1 cellular context compared by ENCODE assay signal in genomic region chr22:44823396-44823795, GRCh38.
TF ChIP-seq lines count a peak whose summit lies in the region.

No MANE protein-coding gene starts in this region.

TF ChIP-seq in HCT116, 20 proteins besides CTCF, POLR2A, EP300 and RAD21:
- TF ChIP-seq ZNF274 (IDR thresholded peaks at IDR 0.05; ENCODE audit: low read depth, low read length) (no peak), ATF3 (IDR thresholded peaks at IDR 0.05) (no peak), SRF (IDR thresholded peaks at IDR 0.05; ENCODE audit: low read depth) (no peak), CBX3 (IDR thresholded peaks at IDR 0.05; ENCODE audit: low read depth) (no peak), MAX (IDR thresholded peaks at IDR 0.05) (no peak), ZFX (IDR thresholded peaks at IDR 0.05) (no peak), EZH2 (IDR thresholded peaks at IDR 0.05) (no peak), REST (IDR thresholded peaks at IDR 0.05; ENCODE audit: low read depth) (no peak), POLR2AphosphoS5 (IDR thresholded peaks at IDR 0.05; ENCODE audit: low read depth, low read length) (no peak), EGR1 (IDR thresholded peaks at IDR 0.05; ENCODE audit: low read depth) (no peak), FOSL1 (IDR thresholded peaks at IDR 0.05; ENCODE audit: low read depth) (no peak)
